Comparison of ENCODE assay signal across 2 cellular contexts in the genomic region with DNA sequence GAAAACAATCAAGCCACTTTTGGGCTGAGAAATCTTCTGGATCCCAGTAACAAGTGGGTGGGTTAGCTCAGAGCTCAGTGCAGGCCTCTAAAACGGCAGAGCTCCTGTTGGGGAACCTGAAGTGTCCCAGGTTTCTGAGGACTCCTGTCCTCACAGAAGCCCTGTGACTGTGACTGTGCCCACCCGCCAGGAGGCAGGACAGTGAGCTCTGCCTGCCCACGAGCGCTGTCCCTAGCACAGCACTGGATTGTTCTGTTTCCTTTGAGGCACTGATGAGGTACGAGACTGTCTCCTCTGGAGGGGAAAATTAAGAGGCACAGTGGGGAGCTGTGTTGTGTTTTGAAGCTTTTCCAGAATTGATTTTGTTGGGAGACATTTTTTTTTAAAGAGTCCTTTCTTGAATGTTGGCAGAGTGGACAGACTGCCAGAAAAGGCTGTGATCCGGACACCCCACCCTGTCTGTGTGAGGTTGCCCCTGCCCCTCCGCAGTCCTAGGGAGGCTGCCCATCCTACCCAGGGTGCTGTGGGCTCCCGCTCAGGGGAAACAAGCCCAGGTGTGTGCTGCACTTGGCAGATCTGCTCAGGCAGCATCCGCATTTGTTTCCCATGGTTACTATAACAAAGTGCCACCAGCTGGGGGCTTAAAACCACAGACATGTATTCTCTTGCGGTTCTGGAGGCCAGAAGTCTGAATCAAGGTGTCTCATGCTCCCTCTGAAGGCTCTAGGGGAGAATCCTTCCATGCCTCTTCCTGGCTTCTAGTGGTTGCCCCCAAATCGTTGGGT.
TF ChIP-seq lines count a peak whose summit lies in the region.

No MANE protein-coding gene starts in this region.

TF ChIP-seq in IMR-90, 13 proteins besides CTCF, POLR2A, EP300 and RAD21 (continued from another document):
- TF ChIP-seq, protein P1, sequence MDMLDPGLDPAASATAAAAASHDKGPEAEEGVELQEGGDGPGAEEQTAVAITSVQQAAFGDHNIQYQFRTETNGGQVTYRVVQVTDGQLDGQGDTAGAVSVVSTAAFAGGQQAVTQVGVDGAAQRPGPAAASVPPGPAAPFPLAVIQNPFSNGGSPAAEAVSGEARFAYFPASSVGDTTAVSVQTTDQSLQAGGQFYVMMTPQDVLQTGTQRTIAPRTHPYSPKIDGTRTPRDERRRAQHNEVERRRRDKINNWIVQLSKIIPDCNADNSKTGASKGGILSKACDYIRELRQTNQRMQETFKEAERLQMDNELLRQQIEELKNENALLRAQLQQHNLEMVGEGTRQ (IDR thresholded peaks at IDR 0.05; ENCODE audit: low read depth, low read length), result no peak
- no peak for TF ChIP-seq RCOR1 (IDR thresholded peaks at IDR 0.05; ENCODE audit: insufficient replicate concordance, low read length)
- TF ChIP-seq RFX5 (IDR thresholded peaks at IDR 0.05; ENCODE audit: low read depth, low read length), result no peak
- no peak for TF ChIP-seq SMC3 (IDR thresholded peaks at IDR 0.05; ENCODE audit: low read depth, low read length)
TF ChIP-seq in IMR-90: peak in this region for 0.

TF ChIP-seq in WTC11, 78 proteins besides CTCF, POLR2A, EP300 and RAD21 (continued from another document):
- TF ChIP-seq, protein P2, sequence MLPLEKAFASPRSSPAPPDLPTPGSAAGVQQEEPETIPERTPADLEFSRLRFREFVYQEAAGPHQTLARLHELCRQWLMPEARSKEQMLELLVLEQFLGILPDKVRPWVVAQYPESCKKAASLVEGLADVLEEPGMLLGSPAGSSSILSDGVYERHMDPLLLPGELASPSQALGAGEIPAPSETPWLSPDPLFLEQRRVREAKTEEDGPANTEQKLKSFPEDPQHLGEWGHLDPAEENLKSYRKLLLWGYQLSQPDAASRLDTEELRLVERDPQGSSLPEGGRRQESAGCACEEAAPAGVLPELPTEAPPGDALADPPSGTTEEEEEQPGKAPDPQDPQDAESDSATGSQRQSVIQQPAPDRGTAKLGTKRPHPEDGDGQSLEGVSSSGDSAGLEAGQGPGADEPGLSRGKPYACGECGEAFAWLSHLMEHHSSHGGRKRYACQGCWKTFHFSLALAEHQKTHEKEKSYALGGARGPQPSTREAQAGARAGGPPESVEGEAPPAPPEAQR (CRISPR knock-in tag; IDR thresholded peaks at IDR 0.05), result no peak
- TF ChIP-seq ZNF425 (CRISPR knock-in tag; conservative IDR thresholded peaks at IDR 0.05), result no peak
- TF ChIP-seq ATF1 (CRISPR knock-in tag; IDR thresholded peaks at IDR 0.05), result no peak
- TF ChIP-seq ZNF121 (CRISPR knock-in tag; IDR thresholded peaks at IDR 0.05), result no peak
- TF ChIP-seq FOXP4 (CRISPR knock-in tag; IDR thresholded peaks at IDR 0.05), result no peak
- no peak for TF ChIP-seq OVOL2 (CRISPR knock-in tag; IDR thresholded peaks at IDR 0.05; ENCODE audit: borderline replicate concordance)
- no peak for TF ChIP-seq ELF4 (CRISPR knock-in tag; IDR thresholded peaks at IDR 0.05; ENCODE audit: low read depth)
- TF ChIP-seq E2F1 (CRISPR knock-in tag; IDR thresholded peaks at IDR 0.05), result no peak
- no peak for TF ChIP-seq ZNF232 (CRISPR knock-in tag; IDR thresholded peaks at IDR 0.05)
- no peak for TF ChIP-seq SMAD3 (CRISPR knock-in tag; IDR thresholded peaks at IDR 0.05; ENCODE audit: borderline replicate concordance)
- no peak for TF ChIP-seq PRRX2 (CRISPR knock-in tag; IDR thresholded peaks at IDR 0.05)
- no peak for TF ChIP-seq JUN (CRISPR knock-in tag; IDR thresholded peaks at IDR 0.05)
- no peak for TF ChIP-seq E2F5 (CRISPR knock-in tag; IDR thresholded peaks at IDR 0.05)
- TF ChIP-seq ZNF396 (CRISPR knock-in tag; IDR thresholded peaks at IDR 0.05; ENCODE audit: borderline replicate concordance), result no peak
- no peak for TF ChIP-seq ATF2 (CRISPR knock-in tag; IDR thresholded peaks at IDR 0.05; ENCODE audit: borderline replicate concordance, low read depth)
- TF ChIP-seq, protein P1 (CRISPR knock-in tag; IDR thresholded peaks at IDR 0.05), result no peak
- TF ChIP-seq SOX15 (CRISPR knock-in tag; IDR thresholded peaks at IDR 0.05), result no peak
